8 cellular contexts compared by ENCODE assay signal in genomic region chr17:2025622-2026309, GRCh38. TPM values are rescaled to one million over a fixed set of nuclear protein-coding genes. Genes with fewer than 3 reads are reported as not detected.
DNase-seq lines count a peak whose midpoint lies in the region; ATAC-seq and TF ChIP-seq lines count a peak whose summit lies in the region.

No MANE protein-coding gene starts in this region.

- H3K4me3 ChIP-seq in astrocyte of the spinal cord (ENCODE audit: low read depth, low read length) (peak overlapping the region; percentile 13), iPS-15b (ENCODE audit: low read depth, low read length) (peak overlapping the region; percentile 43), gastrocnemius medialis (peak overlapping the region; percentile 60 to 75 (median 63))

- no peak for TF ChIP-seq POLR2A in gastrocnemius medialis (IDR thresholded peaks at IDR 0.05)

- TF ChIP-seq CTCF in GM12872 (IDR thresholded peaks at IDR 0.05; ENCODE audit: insufficient read depth, low read depth, low read length) (peak; percentile 47), astrocyte of the spinal cord (IDR thresholded peaks at IDR 0.05; ENCODE audit: low read depth, low read length) (peak; percentile 71), gastrocnemius medialis (IDR thresholded peaks at IDR 0.05 in 4 of 5, conservative IDR thresholded peaks at IDR 0.05 in 1 of 5) (peak; percentile 67 to 77 (median 73))

- DNase-seq in AG20443 (ENCODE audit: low spot score) (peak; percentile 86), NCI-H748 treated with DMSO at 0.1 percent for 48 hours (lab: John Stamatoyannopoulos, UW) (peak; percentile 40), astrocyte of the spinal cord (ENCODE audit: low read depth, low spot score) (peak; percentile 43), gastrocnemius medialis (peak; percentile 55 to 73)

- peak overlapping the region; percentile 65 to 79 (median 74) for H3K27ac ChIP-seq in gastrocnemius medialis

- no peaks in the 10 kb centered on the region for H3K9me3 ChIP-seq in iPS-15b (ENCODE audit: control insufficient read depth, insufficient read depth, low read length)
- H3K9me3 ChIP-seq in gastrocnemius medialis, result no peaks in the 10 kb centered on the region

- H3K36me3 ChIP-seq in iPS-15b (ENCODE audit: control insufficient read depth, insufficient read depth, low read length) (no peaks in the 10 kb centered on the region), gastrocnemius medialis (no peaks in the 10 kb centered on the region)

- H3K27me3 ChIP-seq in iPS-15b (ENCODE audit: control insufficient read depth, insufficient read depth, low read length), result peaks cover 78% of the 10 kb centered on the region
- no peaks in the 10 kb centered on the region for H3K27me3 ChIP-seq in gastrocnemius medialis

- peaks cover 4% of the 10 kb centered on the region for H3K4me1 ChIP-seq in iPS-15b (ENCODE audit: control insufficient read depth, insufficient read depth, low read length)
- H3K4me1 ChIP-seq in gastrocnemius medialis, result peaks cover 19 to 20% of the 10 kb centered on the region in 2 donors

- intact Hi-C loops in gastrocnemius medialis (cut with DNase I; ENCODE audit: low total_unique reads), result loop anchor here (1.0 kb wide), 1 partner anchor 117 kb away; no protein-coding TSS in a partner anchor

- in situ Hi-C loops in astrocyte of the spinal cord (cut with HindIII; ENCODE audit: low sequenced_read_pairs), result loop anchor here (25.0 kb wide), 1 partner anchor 113 kb away; no protein-coding TSS in a partner anchor
- in situ Hi-C loops in gastrocnemius medialis (cut with MboI; ENCODE audit: low sequenced_read_pairs in 4 of 4), result loop anchor here (5.0 to 25.0 kb wide), 5 partner anchors 111 to 363 kb away; partner anchors contain the start of gene PRPF8 (in 1 of the 4)

- peak; percentile 25 to 35 for ATAC-seq in gastrocnemius medialis
- ATAC-seq in HG03108 (IDR thresholded peaks at IDR 0.05; ENCODE audit: unreplicated experiment), result no peak
- ATAC-seq in HG02571 (IDR thresholded peaks at IDR 0.05; ENCODE audit: unreplicated experiment), result no peak

- H3K9ac ChIP-seq in iPS-15b (ENCODE audit: low read depth, low read length), result no peak overlapping the region

RNA-seq across cellular contexts. Expression of gene RTN4RL1, which starts 0.6 kb away (rescaled TPM):
- 1 to 10 TPM in 2 of 4 donors, under 1 TPM in 2; 0.31 to 1.7 (median 1.2) TPM for total RNA-seq in gastrocnemius medialis

RNA-seq across cellular contexts. Expression of gene DPH1, which starts 4.2 kb away (rescaled TPM):
- total RNA-seq in gastrocnemius medialis, result 10 to 100 TPM; 47.2 to 59.9 (median 57.7) TPM

RNA-seq across cellular contexts. Expression of gene OVCA2, which starts 16.1 kb away (rescaled TPM):
- 10 to 100 TPM; 12.6 to 50.2 (median 34.4) TPM for total RNA-seq in gastrocnemius medialis

RNA-seq across cellular contexts. Expression of gene HIC1, which starts 29.1 kb away (rescaled TPM):
- total RNA-seq in gastrocnemius medialis, result 1 to 10 TPM; 4.6 to 9.6 (median 6.9) TPM

Comparison
In these comparisons a context has a peak if more than half of its experiments do, and no peak if none do; other contexts are left out.
1. H3K4me3 ChIP-seq: peak in every context shown above with its lines; median percentile 63 in gastrocnemius medialis; 43 in iPS-15b; 13 in astrocyte of the spinal cord.
2. ATAC-seq: peak in gastrocnemius medialis (2 of 2); none in HG03108 (single experiment) and HG02571 (single experiment).
3. Peak in every context shown above with its lines, with median percentiles within 50 percentile points of each other: DNase-seq and CTCF ChIP-seq.